ENCODE assay signal across 19 cellular contexts in the genomic region with DNA sequence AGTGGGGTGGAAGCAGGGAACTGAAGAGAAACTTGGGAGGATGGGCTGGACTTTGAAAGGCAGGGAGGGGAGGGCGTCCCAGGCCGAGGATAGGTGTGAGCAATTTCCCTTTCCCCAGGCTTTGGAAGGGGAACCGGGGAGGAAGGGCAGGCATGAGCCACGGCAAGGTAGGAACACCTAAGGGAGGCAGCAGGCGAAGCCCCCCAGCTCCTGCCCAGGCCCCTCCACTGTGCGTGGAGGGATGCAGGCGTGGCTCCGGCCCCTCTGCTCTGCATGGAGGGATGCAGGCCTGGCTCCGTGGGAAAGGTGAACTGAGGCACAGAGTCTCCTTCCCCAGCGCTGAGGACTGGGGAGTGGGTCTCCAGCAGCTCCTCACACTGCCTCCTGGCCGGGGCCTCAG.
"Had no signal": no experiment of that assay in that cellular context is flagged by ENCODE, and none has a peak within 500 bp of the region (broad histone marks: within the 10 kb centered on the region; RNA-seq: fewer than 3 reads in every experiment).

No MANE protein-coding gene starts in this region.

- H3K27ac ChIP-seq: cardiac muscle cell, tibial artery had no signal

- H3K4me1 Mint-ChIP-seq: activated naive CD4-positive, alpha-beta T cell treated with anti-CD3 and anti-CD28 coated beads, Interleukin-2, amount 10 ng/mL, durations not matched to agents 7 days and 5 days; activated naive CD8-positive, alpha-beta T cell treated with anti-CD3 and anti-CD28 coated beads, Interleukin-2, amount 50 U/mL, for 24 hours had no signal

- H3K36me3 ChIP-seq: cardiac muscle cell, pancreas, tibial artery had no signal

- H3K4me3 ChIP-seq: cardiac muscle cell, pancreas, tibial artery had no signal

- H3K4me3 Mint-ChIP-seq: activated CD4-positive, alpha-beta memory T cell treated with anti-CD3 and anti-CD28 coated beads for 36 hours; activated naive CD4-positive, alpha-beta T cell treated with anti-CD3 and anti-CD28 coated beads, Interleukin-2, amount 10 ng/mL, durations not matched to agents 7 days and 5 days; activated naive CD8-positive, alpha-beta T cell treated with anti-CD3 and anti-CD28 coated beads, Interleukin-2, amount 50 U/mL, for 24 hours; dendritic cell treated with granulocyte-macrophage colony-stimulating factor and Interleukin-4, amounts not matched to agents 40 ng/mL and 50 ng/mL, for 4 days; nephron; stimulated activated naive CD8-positive, alpha-beta T cell treated with anti-CD3 and anti-CD28 coated beads, Interleukin-15, Interleukin-2, amounts not matched to agents 100 ng/mL and 50 ng/mL, for 24 hours had no signal

- H3K9me3 ChIP-seq: pancreas had no signal

- H3K4me1 ChIP-seq: tibial artery had no signal

- H3K27ac Mint-ChIP-seq: activated CD4-positive, alpha-beta memory T cell treated with anti-CD3 and anti-CD28 coated beads for 36 hours; activated naive CD4-positive, alpha-beta T cell treated with anti-CD3 and anti-CD28 coated beads, Interleukin-2, amount 10 ng/mL, durations not matched to agents 7 days and 5 days; activated naive CD8-positive, alpha-beta T cell treated with anti-CD3 and anti-CD28 coated beads, Interleukin-2, amount 50 U/mL, for 24 hours; dendritic cell treated with granulocyte-macrophage colony-stimulating factor and Interleukin-4, amounts not matched to agents 40 ng/mL and 50 ng/mL, for 4 days; nephron; stimulated activated naive CD8-positive, alpha-beta T cell treated with anti-CD3 and anti-CD28 coated beads, Interleukin-15, Interleukin-2, amounts not matched to agents 100 ng/mL and 50 ng/mL, for 24 hours had no signal

- FAIRE-seq: pancreas had no signal

- H3K27me3 ChIP-seq: cardiac muscle cell, pancreas had no signal

- DNase-seq: activated CD4-positive, alpha-beta memory T cell treated with anti-CD3 and anti-CD28 coated beads for 36 hours; activated CD4-positive, alpha-beta T cell treated with anti-CD3 and anti-CD28 coated beads for 4 hours; activated naive CD4-positive, alpha-beta T cell treated with anti-CD3 and anti-CD28 coated beads, Interleukin-2, amount 10 ng/mL, durations not matched to agents 7 days and 5 days; activated naive CD8-positive, alpha-beta T cell treated with anti-CD3 and anti-CD28 coated beads, Interleukin-2, amount 50 U/mL, for 24 hours; activated T-cell treated with anti-CD3 and anti-CD28 coated beads, Interleukin-2, amount 50 U/mL, for 48 hours; effector CD4-positive, alpha-beta T cell; foreskin melanocyte; left ventricle myocardium superior; pancreas; stimulated activated CD4-positive, alpha-beta T cell treated with anti-CD3 and anti-CD28 coated beads, Interleukin-12 subunit alpha, Interleukin-12 subunit beta, amount 100 ng/mL, for 4 hours; stimulated activated CD4-positive, alpha-beta T cell treated with anti-CD3 and anti-CD28 coated beads, Interleukin-4, amount 100 ng/mL, for 4 hours; SW 1271; tibial artery had no signal

- H3K36me3 Mint-ChIP-seq: activated CD4-positive, alpha-beta memory T cell treated with anti-CD3 and anti-CD28 coated beads for 36 hours; activated naive CD4-positive, alpha-beta T cell treated with anti-CD3 and anti-CD28 coated beads, Interleukin-2, amount 10 ng/mL, durations not matched to agents 7 days and 5 days had no signal

- ATAC-seq: activated naive CD8-positive, alpha-beta T cell treated with anti-CD3 and anti-CD28 coated beads, Interleukin-2, amount 50 U/mL, for 24 hours; esophagus mucosa; left ventricle myocardium superior; right cardiac atrium had no signal

- H3K9me3 Mint-ChIP-seq: activated CD4-positive, alpha-beta memory T cell treated with anti-CD3 and anti-CD28 coated beads for 36 hours; activated naive CD4-positive, alpha-beta T cell treated with anti-CD3 and anti-CD28 coated beads, Interleukin-2, amount 10 ng/mL, durations not matched to agents 7 days and 5 days; activated naive CD8-positive, alpha-beta T cell treated with anti-CD3 and anti-CD28 coated beads, Interleukin-2, amount 50 U/mL, for 24 hours; dendritic cell treated with granulocyte-macrophage colony-stimulating factor and Interleukin-4, amounts not matched to agents 40 ng/mL and 50 ng/mL, for 4 days; stimulated activated naive CD8-positive, alpha-beta T cell treated with anti-CD3 and anti-CD28 coated beads, Interleukin-15, Interleukin-2, amounts not matched to agents 100 ng/mL and 50 ng/mL, for 24 hours had no signal

- H3K27me3 Mint-ChIP-seq: stimulated activated naive CD8-positive, alpha-beta T cell treated with anti-CD3 and anti-CD28 coated beads, Interleukin-15, Interleukin-2, amounts not matched to agents 100 ng/mL and 50 ng/mL, for 24 hours had no signal
